ENCODE assay signal across 14 cellular contexts in the genomic region with DNA sequence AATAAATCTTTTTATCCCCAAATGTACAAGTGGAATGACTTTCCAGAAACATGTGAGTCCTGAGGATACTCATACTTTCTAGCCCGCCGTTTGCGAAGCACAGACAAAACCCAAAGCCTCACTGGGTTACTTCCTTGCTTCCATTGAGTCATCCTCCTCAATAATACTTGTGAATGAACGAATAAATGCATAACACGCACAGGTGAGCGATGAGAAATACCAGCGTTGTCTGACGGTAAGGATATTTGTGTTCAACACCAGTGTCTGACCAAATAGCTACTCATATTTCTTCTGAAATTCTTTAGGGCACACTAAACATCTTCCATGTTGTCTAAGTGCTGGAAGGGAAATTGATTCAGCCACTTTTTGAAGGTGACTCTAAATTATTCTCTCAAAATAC. TPM values are rescaled to one million over a fixed set of nuclear protein-coding genes. Genes with fewer than 3 reads are reported as not detected.
DNase-seq lines count a peak whose midpoint lies in the region; ATAC-seq, FAIRE-seq and TF ChIP-seq lines count a peak whose summit lies in the region.
"Had no signal": no experiment of that assay in that cellular context is flagged by ENCODE, and none has a peak within 500 bp of the region (broad histone marks: within the 10 kb centered on the region; RNA-seq: fewer than 3 reads in every experiment).

No MANE protein-coding gene starts in this region.

- CTCF ChIA-PET in activated CD4-positive, alpha-beta T cell treated with anti-CD3 and anti-CD28 coated beads, Interleukin-2, amount 10 ng/mL, durations not matched to agents 7 days and 5 days (lab: Charles Lee) = interaction anchor here (0.7 to 2.8 kb wide), 7 partner anchors 11 to 242 kb away, joined by 3 to 11 read pairs (median 5); no protein-coding TSS in a partner anchor
- CTCF ChIA-PET in K562 (lab: Yijun Ruan, JAX; ENCODE audit: low intra/inter-chr PET ratio) = no interaction called here

- H3K36me3 ChIP-seq in K562 (ENCODE audit: control insufficient read depth, insufficient read depth, low read length) (no peaks in the 10 kb centered on the region), small intestine (ENCODE audit: control insufficient read depth in 2 of 2, insufficient read depth in 2 of 2, low read length in 2 of 2) (no peaks in the 10 kb centered on the region)

- BruUV-seq in K562 (replicated peaks; lab: Mats Ljungman, UMichigan) = no TSS peak

- no peaks in the 10 kb centered on the region for H3K9me3 ChIP-seq in K562 (replicated peaks; ENCODE audit: control insufficient read depth, insufficient read depth, low read depth, low read length)
- no peaks in the 10 kb centered on the region for H3K9me3 ChIP-seq in small intestine (ENCODE audit: control insufficient read depth, low read depth)
- H3K9me3 ChIP-seq: A549, SK-N-SH had no signal

- no peak for TF ChIP-seq EP300 in K562 (IDR thresholded peaks at IDR 0.05; ENCODE audit: low read length)

- no peak overlapping the region for H3K9ac ChIP-seq in K562 (ENCODE audit: insufficient read depth in 1 of 2, low read depth in 2 of 2, low read length in 2 of 2)
- H3K9ac ChIP-seq: SK-N-SH had no signal

- H3K27me3 ChIP-seq in K562 (ENCODE audit: control insufficient read depth in 2 of 2, insufficient read depth in 2 of 2, low read length in 2 of 2) = peaks cover 13 to 39% of the 10 kb centered on the region in 2 experiments; a peak in 4 of 5 replicates
- no peaks in the 10 kb centered on the region for H3K27me3 ChIP-seq in small intestine (ENCODE audit: control insufficient read depth in 2 of 2, insufficient read depth in 2 of 2, low read length in 2 of 2)

- no peaks in the 10 kb centered on the region for H4K20me1 ChIP-seq in K562 (replicated peaks; ENCODE audit: control insufficient read depth, insufficient read depth, low read length)

- no peaks in the 10 kb centered on the region for H3K9me1 ChIP-seq in K562 (ENCODE audit: control insufficient read depth, insufficient read depth, low read length)

- in situ Hi-C loops in K562 (cut with MboI) = no loop called here

- TF ChIP-seq POLR2A in NB4 (IDR thresholded peaks at IDR 0.05; ENCODE audit: extremely low read depth, insufficient read length) = no peak
- no peak for TF ChIP-seq POLR2A in K562 (conservative IDR thresholded peaks at IDR 0.05)

- no peak for TF ChIP-seq CTCF in NB4 (IDR thresholded peaks at IDR 0.05; ENCODE audit: low read depth, low read length)
- no peak for TF ChIP-seq CTCF in K562 (IDR thresholded peaks at IDR 0.05 in 2 of 3, conservative IDR thresholded peaks at IDR 0.05 in 1 of 3; ENCODE audit: insufficient read depth in 2 of 3, low read depth in 1 of 3, low read length in 3 of 3)

- no peak overlapping the region for H3K27ac Mint-ChIP-seq in activated CD4-positive, alpha-beta T cell treated with anti-CD3 and anti-CD28 coated beads, Interleukin-2, amount 10 ng/mL, durations not matched to agents 7 days and 5 days
- H3K27ac Mint-ChIP-seq in stimulated activated effector memory CD8-positive, alpha-beta T cell treated with anti-CD3 and anti-CD28 coated beads, Interleukin-12 subunit alpha, Interleukin-12 subunit beta, amount 100 ng/mL, for 72 hours = peak overlapping the region; percentile 88

- POLR2A ChIA-PET in activated CD4-positive, alpha-beta T cell treated with anti-CD3 and anti-CD28 coated beads, Interleukin-2, amount 10 ng/mL, durations not matched to agents 7 days and 5 days (lab: Charles Lee) = interaction anchor here (0.5 kb wide), 1 partner anchor 15 kb away, joined by 4 read pairs; no protein-coding TSS in a partner anchor
- POLR2A ChIA-PET in K562 (lab: Yijun Ruan, JAX) = no interaction called here

- H3K4me3 ChIP-seq in NB4 (ENCODE audit: low read depth, low read length) (peak overlapping the region; percentile 60), K562 (no peak overlapping the region), small intestine (ENCODE audit: low read depth in 1 of 2, low read length in 2 of 2) (no peak overlapping the region)
- H3K4me3 ChIP-seq: A549 had no signal

- H3K4me3 Mint-ChIP-seq in activated CD4-positive, alpha-beta T cell treated with anti-CD3 and anti-CD28 coated beads, Interleukin-2, amount 10 ng/mL, durations not matched to agents 7 days and 5 days = peak overlapping the region; percentile 49
- peak overlapping the region; percentile 71 for H3K4me3 Mint-ChIP-seq in stimulated activated effector memory CD8-positive, alpha-beta T cell treated with anti-CD3 and anti-CD28 coated beads, Interleukin-12 subunit alpha, Interleukin-12 subunit beta, amount 100 ng/mL, for 72 hours

- no peaks in the 10 kb centered on the region for H3K4me1 ChIP-seq in K562 (replicated peaks in 1 of 2; ENCODE audit: control insufficient read depth in 2 of 2, insufficient read depth in 2 of 2, low read length in 2 of 2)
- H3K4me1 ChIP-seq in small intestine (ENCODE audit: control insufficient read depth in 2 of 2, insufficient read depth in 1 of 2, low read depth in 1 of 2, low read length in 1 of 2) = no peaks in the 10 kb centered on the region
- H3K4me1 ChIP-seq: A549 had no signal

- H3K79me2 ChIP-seq in K562 (ENCODE audit: control insufficient read depth, insufficient read depth, low read length) = no peaks in the 10 kb centered on the region

- intact Hi-C loops in K562 (cut with micrococcal nuclease) = no loop called here

- peaks cover 16% of the 10 kb centered on the region for H3K4me1 Mint-ChIP-seq in activated CD4-positive, alpha-beta T cell treated with anti-CD3 and anti-CD28 coated beads, Interleukin-2, amount 10 ng/mL, durations not matched to agents 7 days and 5 days
- H3K4me1 Mint-ChIP-seq in stimulated activated effector memory CD8-positive, alpha-beta T cell treated with anti-CD3 and anti-CD28 coated beads, Interleukin-12 subunit alpha, Interleukin-12 subunit beta, amount 100 ng/mL, for 72 hours = peaks cover 11% of the 10 kb centered on the region

- 0 out of 2 replicates have a peak overlapping the region, but pooled peaks have one; percentile 3 for H3K4me2 ChIP-seq in K562 (ENCODE audit: insufficient read depth, low read length)
- H3K4me2 ChIP-seq: A549, SK-N-SH had no signal

- TF ChIP-seq RAD21 in K562 (CRISPR knock-in tag; conservative IDR thresholded peaks at IDR 0.05 in 1 of 2, IDR thresholded peaks at IDR 0.05 in 1 of 2) = no peak

- H3K36me3 Mint-ChIP-seq in activated CD4-positive, alpha-beta T cell treated with anti-CD3 and anti-CD28 coated beads, Interleukin-2, amount 10 ng/mL, durations not matched to agents 7 days and 5 days (ENCODE audit: low read depth) = no peaks in the 10 kb centered on the region
- peaks cover 7% of the 10 kb centered on the region for H3K36me3 Mint-ChIP-seq in stimulated activated effector memory CD8-positive, alpha-beta T cell treated with anti-CD3 and anti-CD28 coated beads, Interleukin-12 subunit alpha, Interleukin-12 subunit beta, amount 100 ng/mL, for 72 hours

- 24% methylated on average over 8 of the region's 8 CpGs for whole genome bisulfite sequencing in K562 (ENCODE audit: insufficient coverage, low coverage, missing lambda C conversion rate)
- 86 to 92% (median 91%) methylated on average over 8 of the region's 8 CpGs for WGBS in small intestine, 3 donors

- H3K9me3 Mint-ChIP-seq in activated CD4-positive, alpha-beta T cell treated with anti-CD3 and anti-CD28 coated beads, Interleukin-2, amount 10 ng/mL, durations not matched to agents 7 days and 5 days = no peaks in the 10 kb centered on the region
- no peaks in the 10 kb centered on the region for H3K9me3 Mint-ChIP-seq in stimulated activated effector memory CD8-positive, alpha-beta T cell treated with anti-CD3 and anti-CD28 coated beads, Interleukin-12 subunit alpha, Interleukin-12 subunit beta, amount 100 ng/mL, for 72 hours

- FAIRE-seq in K562 (lab: Jason Lieb, UNC) (no peak), small intestine (lab: Jason Lieb, UNC) (no peak)
- FAIRE-seq: A549, H54 had no signal

- no peak overlapping the region for H2AFZ ChIP-seq in K562 (ENCODE audit: low read depth, low read length)

- DNase-seq in activated CD4-positive, alpha-beta T cell treated with anti-CD3 and anti-CD28 coated beads, Interleukin-2, amount 10 ng/mL, durations not matched to agents 7 days and 5 days = no peak
- no peak for DNase-seq in activated CD4-positive, alpha-beta T cell treated with anti-CD3 and anti-CD28 coated beads, Interleukin-2, amount 50 U/mL, for 4 hours
- DNase-seq in NB4 (ENCODE audit: low read depth) (no peak), K562 (ENCODE audit: extremely low read depth in 1 of 4, low spot score in 3 of 4) (no peak), small intestine (no peak)
- no peak for DNase-seq in stimulated activated effector memory CD8-positive, alpha-beta T cell treated with anti-CD3 and anti-CD28 coated beads, Interleukin-12 subunit alpha, Interleukin-12 subunit beta, amount 100 ng/mL, for 72 hours (ENCODE audit: low spot score in 2 of 2)
- DNase-seq: Calu3, NCI-H2029, NCI-H524 treated with DMSO at 0.1 percent for 48 hours, SK-N-SH had no signal

- no peak for ATAC-seq in K562
- ATAC-seq in stimulated activated effector memory CD8-positive, alpha-beta T cell treated with anti-CD3 and anti-CD28 coated beads, Interleukin-12 subunit alpha, Interleukin-12 subunit beta, amount 100 ng/mL, for 72 hours = no peak
- ATAC-seq in GM21515 (IDR thresholded peaks at IDR 0.05; ENCODE audit: unreplicated experiment) = no peak
- ATAC-seq in GM18858 (IDR thresholded peaks at IDR 0.05; ENCODE audit: unreplicated experiment) = no peak
- ATAC-seq: A549 had no signal

- no peak overlapping the region for H3K27ac ChIP-seq in K562 (ENCODE audit: extremely low read depth, low read depth, low read length)
- no peak overlapping the region for H3K27ac ChIP-seq in small intestine (ENCODE audit: low read depth in 1 of 2, low read length in 1 of 2)
- H3K27ac ChIP-seq: A549 had no signal

- H3K27me3 Mint-ChIP-seq in activated CD4-positive, alpha-beta T cell treated with anti-CD3 and anti-CD28 coated beads, Interleukin-2, amount 10 ng/mL, durations not matched to agents 7 days and 5 days = peaks cover 5% of the 10 kb centered on the region

RNA-seq across cellular contexts. Expression of gene CCNG2, which starts 36.0 kb away (rescaled TPM):
- 10 to 100 TPM; 28.1 to 31.5 TPM for total RNA-seq in activated CD4-positive, alpha-beta T cell treated with anti-CD3 and anti-CD28 coated beads, Interleukin-2, amount 10 ng/mL, durations not matched to agents 7 days and 5 days
- total RNA-seq in K562 (2011; cell fraction: chromatin; rRNA removed; ENCODE audit: low replicate concordance) = 8.9 and 21.5 TPM in 2 replicates
- 6.2 and 6.3 TPM in 2 replicates for total RNA-seq in K562 (2011; cell fraction: nucleolus; rRNA removed)
- total RNA-seq in K562 (2011; cell fraction: nucleoplasm; rRNA removed) = 9.2 and 12.8 TPM in 2 replicates
- 1.00 and 1.0 TPM in 2 replicates for total RNA-seq in K562 (2014; rRNA removed)
- total RNA-seq in K562 (2014; rRNA removed; fragmentation: Illumina TruSeq; extraction: Trizol) = 2.9 and 3.6 TPM in 2 replicates
- 1.1 and 1.6 TPM in 2 replicates for total RNA-seq in K562 (2015; rRNA removed; fragmentation: Illumina TruSeq; extraction: Trizol)
- total RNA-seq in K562 (2021) = 3.9 and 5.8 TPM in 2 replicates
- polyA plus RNA-seq in K562 (2011; rRNA removed) = 6.6 and 7.8 TPM in 2 replicates
- polyA plus RNA-seq in K562 (2011; cell fraction: cytosol; rRNA removed) = 0.48 and 3.1 TPM in 2 replicates
- polyA plus RNA-seq in K562 (2011; cell fraction: nucleus; rRNA removed) = 5.6 and 16.1 TPM in 2 replicates
- polyA plus RNA-seq in K562 (2012) = 3.6 and 10.5 TPM in 2 replicates
- polyA plus RNA-seq in K562 (2014; fragmentation: Illumina TruSeq; extraction: Trizol) = 4.2 and 4.4 TPM in 2 replicates
- polyA plus RNA-seq in K562 (2014; fragmentation: Nextera tagmentation; extraction: Ambion mirVana) = 1 to 10 TPM in 1 of 2 experiments, under 1 TPM in 1; 0.49 to 1.5 TPM
- 1.3 and 3.9 TPM in 2 replicates for polyA plus RNA-seq in K562 (2014; rRNA removed)
- polyA minus RNA-seq in K562 (2011; rRNA and poly(A)+ RNA removed) = 3.4 and 5.7 TPM in 2 replicates
- 1.2 and 1.6 TPM in 2 replicates for polyA minus RNA-seq in K562 (2011; cell fraction: cytosol; rRNA and poly(A)+ RNA removed)
- polyA minus RNA-seq in K562 (2011; cell fraction: nucleus; rRNA and poly(A)+ RNA removed) = 3.0 and 10.6 TPM in 2 replicates
- 10 to 100 TPM in 2 of 3 donors, 1 to 10 TPM in 1; 9.2 to 13.8 (median 10.3) TPM for polyA plus RNA-seq in small intestine
